ENCODE assay signal across 9 cellular contexts in the genomic region with DNA sequence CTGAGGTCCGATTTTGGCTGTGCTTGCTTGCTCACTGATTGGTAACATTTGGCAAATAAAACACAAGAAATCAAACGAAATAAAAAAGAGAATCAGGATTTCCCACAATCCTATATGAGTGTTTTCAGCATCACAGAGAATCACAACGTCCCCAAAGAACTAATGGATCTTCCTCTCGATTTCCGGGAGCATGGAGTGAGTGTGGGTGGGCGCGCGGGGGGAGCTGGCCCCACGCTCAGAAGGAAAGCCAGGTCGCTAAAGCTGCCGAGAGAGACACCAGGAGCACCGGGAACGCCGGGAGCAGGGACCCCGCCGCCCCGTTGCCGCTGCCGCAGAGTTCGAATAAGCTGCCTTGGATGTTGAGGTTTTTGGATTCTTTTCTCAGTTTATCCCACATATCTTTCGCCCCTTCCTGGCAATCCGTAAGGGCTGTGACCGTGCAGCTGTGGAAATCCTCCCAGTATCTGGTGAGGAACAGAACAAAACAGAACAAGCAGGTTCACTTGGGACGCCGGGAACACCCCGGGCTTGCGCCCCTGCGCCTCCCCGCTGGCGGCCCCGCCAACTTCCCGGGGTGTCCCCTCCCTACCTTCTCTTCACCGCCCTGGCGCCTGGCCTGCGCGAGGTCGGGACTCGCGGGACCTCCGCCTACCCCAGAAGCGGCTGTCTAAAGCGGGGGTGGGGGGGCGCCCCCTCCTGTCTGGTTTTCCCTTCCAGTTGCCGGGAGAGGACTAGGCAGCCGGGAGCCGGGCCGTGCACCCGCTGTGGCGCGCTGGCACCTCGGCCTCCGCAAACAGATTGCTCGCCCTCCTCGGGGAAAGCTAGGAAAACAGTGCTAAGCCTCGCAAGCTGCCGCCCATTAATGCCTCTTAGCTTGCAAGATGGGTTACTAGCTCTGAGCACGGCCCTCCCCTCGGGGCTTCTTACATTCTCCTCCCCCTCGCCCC. TPM values are rescaled to one million over a fixed set of nuclear protein-coding genes. Genes with fewer than 3 reads are reported as not detected.
DNase-seq lines count a peak whose midpoint lies in the region; ATAC-seq lines count a peak whose summit lies in the region.
"Had no signal": no experiment of that assay in that cellular context is flagged by ENCODE, and none has a peak within 500 bp of the region (broad histone marks: within the 10 kb centered on the region; RNA-seq: fewer than 3 reads in every experiment).

No MANE protein-coding gene starts in this region.

- H3K4me1 Mint-ChIP-seq in activated T-helper 1 cell treated with anti-CD3 and anti-CD28 coated beads, Interleukin-12 subunit alpha, Interleukin-12 subunit beta, Interleukin-2, Interleukin-4 antibody, amounts not matched to agents 30 ng/mL and 10 ng/mL and 1 ng/mL, durations not matched to agents 14 hours and 24 hours and 36 hours (ENCODE audit: low read depth): peaks cover 70% of the 10 kb centered on the region

- H3K36me3 ChIP-seq in GM23248 (ENCODE audit: low read depth) (no peaks in the 10 kb centered on the region), iPS DF 6.9 (ENCODE audit: control insufficient read depth, insufficient read depth, low read length) (no peaks in the 10 kb centered on the region)

- DNase-seq in GM23248 (peak; percentile 80), iPS DF 6.9 (ENCODE audit: low read depth, low spot score) (no peak), DMS79 (lab: John Stamatoyannopoulos, UW) (no peak), RPMI8226 (no peak), hepatic stellate cell (ENCODE audit: low spot score) (no peak)
- no peak for DNase-seq in activated T-helper 1 cell treated with anti-CD3 and anti-CD28 coated beads, Interleukin-12 subunit alpha, Interleukin-12 subunit beta, Interleukin-2, Interleukin-4 antibody, amounts not matched to agents 30 ng/mL and 10 ng/mL and 1 ng/mL, durations not matched to agents 14 hours and 24 hours and 36 hours (ENCODE audit: low spot score)
- DNase-seq: NCI-H345 had no signal

- H3K27me3 Mint-ChIP-seq in activated T-helper 1 cell treated with anti-CD3 and anti-CD28 coated beads, Interleukin-12 subunit alpha, Interleukin-12 subunit beta, Interleukin-2, Interleukin-4 antibody, amounts not matched to agents 30 ng/mL and 10 ng/mL and 1 ng/mL, durations not matched to agents 14 hours and 24 hours and 36 hours (ENCODE audit: insufficient read depth): peaks cover 88% of the 10 kb centered on the region

- H3K27me3 ChIP-seq in GM23248 (replicated peaks; ENCODE audit: insufficient read depth) (no peaks in the 10 kb centered on the region), iPS DF 6.9 (ENCODE audit: control insufficient read depth, insufficient read depth, low read length) (peaks cover 93% of the 10 kb centered on the region)

- H3K27ac ChIP-seq in GM23248: peak overlapping the region; percentile 87
- H3K27ac ChIP-seq in iPS DF 6.9 (ENCODE audit: low read length): no peak overlapping the region
- peak overlapping the region in 13 of 21 experiments; percentile 1 to 86 (median 65) for H3K27ac ChIP-seq in skin epidermis

- no peaks in the 10 kb centered on the region for H3K9me2 ChIP-seq in GM23248 (ENCODE audit: insufficient read depth)

- H3K79me2 ChIP-seq in GM23248 (ENCODE audit: insufficient read depth): peaks cover 63% of the 10 kb centered on the region

- 1 to 2% methylated on average over 53 to 59 of the region's 59 CpGs for WGBS in GM23248 (ENCODE audit: low coverage in 1 of 2, low lambda C conversion rate in 2 of 2, missing lambda C conversion rate in 2 of 2), 2 experiments
- no CpG with 5 or more reads among the region's 59 CpGs for WGBS in iPS DF 6.9 (ENCODE audit: insufficient coverage, insufficient read length)

- in situ Hi-C loops in GM23248 (cut with MboI): loop anchor here (10.0 kb wide), 1 partner anchor 534 kb away; no protein-coding TSS in a partner anchor

- H3K4me1 ChIP-seq in GM23248 (ENCODE audit: insufficient read depth) (peaks cover 26% of the 10 kb centered on the region), iPS DF 6.9 (ENCODE audit: control insufficient read depth, insufficient read depth, low read length) (peaks cover 11% of the 10 kb centered on the region; the same call in 1 of the 2 replicates)

- intact Hi-C loops in activated T-helper 1 cell treated with anti-CD3 and anti-CD28 coated beads, Interleukin-12 subunit alpha, Interleukin-12 subunit beta, Interleukin-2, Interleukin-4 antibody, amounts not matched to agents 30 ng/mL and 10 ng/mL and 1 ng/mL, durations not matched to agents 14 hours and 24 hours and 36 hours (cut with micrococcal nuclease): no loop called here

- no peaks in the 10 kb centered on the region for H4K20me1 ChIP-seq in GM23248 (ENCODE audit: insufficient read depth)

- H3K4me2 ChIP-seq in GM23248 (ENCODE audit: unreplicated experiment): peak overlapping the region; percentile 93

- H3K9me3 ChIP-seq in GM23248 (ENCODE audit: low read depth) (no peaks in the 10 kb centered on the region), iPS DF 6.9 (ENCODE audit: control insufficient read depth, insufficient read depth, low read length) (no peaks in the 10 kb centered on the region)

- H3F3A ChIP-seq in GM23248 (ENCODE audit: insufficient read depth): peaks cover 30% of the 10 kb centered on the region

- H3K9me3 Mint-ChIP-seq in activated T-helper 1 cell treated with anti-CD3 and anti-CD28 coated beads, Interleukin-12 subunit alpha, Interleukin-12 subunit beta, Interleukin-2, Interleukin-4 antibody, amounts not matched to agents 30 ng/mL and 10 ng/mL and 1 ng/mL, durations not matched to agents 14 hours and 24 hours and 36 hours: peaks cover 11% of the 10 kb centered on the region

- peak overlapping the region; percentile 68 for H3K4me3 Mint-ChIP-seq in activated T-helper 1 cell treated with anti-CD3 and anti-CD28 coated beads, Interleukin-12 subunit alpha, Interleukin-12 subunit beta, Interleukin-2, Interleukin-4 antibody, amounts not matched to agents 30 ng/mL and 10 ng/mL and 1 ng/mL, durations not matched to agents 14 hours and 24 hours and 36 hours

- peak overlapping the region; percentile 94 for H3K9ac ChIP-seq in GM23248

- peak overlapping the region; percentile 36 for H3K27ac Mint-ChIP-seq in activated T-helper 1 cell treated with anti-CD3 and anti-CD28 coated beads, Interleukin-12 subunit alpha, Interleukin-12 subunit beta, Interleukin-2, Interleukin-4 antibody, amounts not matched to agents 30 ng/mL and 10 ng/mL and 1 ng/mL, durations not matched to agents 14 hours and 24 hours and 36 hours

- H3K36me3 Mint-ChIP-seq in activated T-helper 1 cell treated with anti-CD3 and anti-CD28 coated beads, Interleukin-12 subunit alpha, Interleukin-12 subunit beta, Interleukin-2, Interleukin-4 antibody, amounts not matched to agents 30 ng/mL and 10 ng/mL and 1 ng/mL, durations not matched to agents 14 hours and 24 hours and 36 hours (ENCODE audit: low read depth): peaks cover 12% of the 10 kb centered on the region

- ATAC-seq in HG03039 (IDR thresholded peaks at IDR 0.05; ENCODE audit: unreplicated experiment): no peak

- peak overlapping the region; percentile 91 for H2AFZ ChIP-seq in GM23248

- peak overlapping the region; percentile 99 for H3K4me3 ChIP-seq in GM23248
- peak overlapping the region; percentile 13; the same call in 1 of the 2 replicates for H3K4me3 ChIP-seq in iPS DF 6.9 (ENCODE audit: low read length)
- H3K4me3 ChIP-seq in skin epidermis: peak overlapping the region in 4 of 7 experiments; percentile 12 to 19 (median 16)

RNA-seq across cellular contexts. Expression of gene NRN1, which starts 7.7 kb away (rescaled TPM):
- 78.5 and 94.6 TPM in 2 replicates for total RNA-seq in GM23248 (2014; rRNA removed; shearing (Covaris generic))
- 50.5 and 51.8 TPM in 2 replicates for polyA plus RNA-seq in GM23248 (2016; fragmentation: Nextera tagmentation; extraction: Ambion mirVana)
- 2.8 and 3.0 TPM in 2 replicates for total RNA-seq in activated T-helper 1 cell treated with anti-CD3 and anti-CD28 coated beads, Interleukin-12 subunit alpha, Interleukin-12 subunit beta, Interleukin-2, Interleukin-4 antibody, amounts not matched to agents 30 ng/mL and 10 ng/mL and 1 ng/mL, durations not matched to agents 14 hours and 24 hours and 36 hours

Comparison
In these comparisons a context has a peak if more than half of its experiments do, and no peak if none do; other contexts are left out.
1. H3K4me3 ChIP-seq: peak in every context shown above with its lines; median percentile 99 in GM23248; 16 in skin epidermis; 13 in iPS DF 6.9.
2. RNA of gene NRN1, which starts 7.7 kb away (total RNA-seq): 78.5 to 94.6 TPM in GM23248; 2.8 to 3.0 TPM in activated T-helper 1 cell treated with anti-CD3 and anti-CD28 coated beads, Interleukin-12 subunit alpha, Interleukin-12 subunit beta, Interleukin-2, Interleukin-4 antibody, amounts not matched to agents 30 ng/mL and 10 ng/mL and 1 ng/mL, durations not matched to agents 14 hours and 24 hours and 36 hours; every median in the first group is over 10 times any median in the second.